In genomic region chr3:195116393-195117185, GRCh38 we compare ENCODE assay signal across 1 cellular context.
TF ChIP-seq lines count a peak whose summit lies in the region.

No MANE protein-coding gene starts in this region.

TF ChIP-seq in K562, 482 proteins besides CTCF, POLR2A, EP300 and RAD21 (continued from another document):
- TF ChIP-seq ZBTB11 (CRISPR knock-in tag; IDR thresholded peaks at IDR 0.05) (no peak), E2F4 (CRISPR knock-in tag; IDR thresholded peaks at IDR 0.05; ENCODE audit: low read depth) (no peak), NONO (IDR thresholded peaks at IDR 0.05; ENCODE audit: low read depth in 2 of 2, low read length in 1 of 2) (no peak), ZEB2 (IDR thresholded peaks at IDR 0.05) (0 out of 2 replicates have a peak, but pooled peaks have one; percentile 64), NCOA1 (IDR thresholded peaks at IDR 0.05; ENCODE audit: low read depth) (0 out of 2 replicates have a peak, but pooled peaks have one; percentile 19), BRD4 (IDR thresholded peaks at IDR 0.05) (no peak), HDAC1 (IDR thresholded peaks at IDR 0.05) (peak in 1 of 2 experiments; percentile 36; a peak in 2 of 4 replicates), PHTF2 (CRISPR knock-in tag; IDR thresholded peaks at IDR 0.05) (no peak), ELF2 (CRISPR knock-in tag; IDR thresholded peaks at IDR 0.05) (no peak), HDAC3 (IDR thresholded peaks at IDR 0.05; ENCODE audit: borderline replicate concordance, partially characterized antibody) (no peak), CBFA2T3 (IDR thresholded peaks at IDR 0.05) (peak; percentile 82), ZSCAN32 (CRISPR knock-in tag; IDR thresholded peaks at IDR 0.05) (no peak), HDAC6 (IDR thresholded peaks at IDR 0.05; ENCODE audit: low read depth, low read length) (no peak), ZNF24 (IDR thresholded peaks at IDR 0.05) (no peak), JUND (IDR thresholded peaks at IDR 0.05; ENCODE audit: borderline replicate concordance, low read depth, low read length) (peak; percentile 22; the same call in 1 of the 2 replicates), JUND (tag; IDR thresholded peaks at IDR 0.05; ENCODE audit: borderline replicate concordance, low read depth, low read length) (peak; percentile 43; the same call in 1 of the 3 replicates), CTBP1 (IDR thresholded peaks at IDR 0.05; ENCODE audit: borderline replicate concordance) (peak; percentile 58; the same call in 1 of the 2 replicates), ESRRB (CRISPR knock-in tag; IDR thresholded peaks at IDR 0.05; ENCODE audit: borderline replicate concordance) (no peak), ETV1 (tag; conservative IDR thresholded peaks at IDR 0.05; ENCODE audit: low read depth) (peak; percentile 64), MEF2D (tag; conservative IDR thresholded peaks at IDR 0.05; ENCODE audit: low read depth) (no peak), GATAD2A (IDR thresholded peaks at IDR 0.05) (no peak), ETV5 (CRISPR knock-in tag; IDR thresholded peaks at IDR 0.05; ENCODE audit: low read depth) (peak; percentile 78), SMARCE1 (IDR thresholded peaks at IDR 0.05) (peak; percentile 53; the same call in 1 of the 2 replicates), EHMT2 (IDR thresholded peaks at IDR 0.05) (no peak), TGIF2 (CRISPR knock-in tag; IDR thresholded peaks at IDR 0.05) (no peak), ZFPM2 (CRISPR knock-in tag; IDR thresholded peaks at IDR 0.05) (no peak), ZNF583 (CRISPR knock-in tag; IDR thresholded peaks at IDR 0.05) (no peak), KDM1A (IDR thresholded peaks at IDR 0.05) (peak; percentile 64 to 67; a peak in 3 of 4 replicates), HNRNPH1 (optimal IDR thresholded peaks at IDR 0.05; ENCODE audit: low read depth, low read length) (no peak), RCOR1 (IDR thresholded peaks at IDR 0.05; ENCODE audit: borderline replicate concordance in 1 of 2, low read depth in 2 of 2, low read length in 2 of 2) (peak in 1 of 2 experiments; percentile 83; a peak in 2 of 4 replicates), ZFX (CRISPR knock-in tag; IDR thresholded peaks at IDR 0.05) (no peak), ARID1B (IDR thresholded peaks at IDR 0.05) (peak; percentile 83), ERF (CRISPR knock-in tag; IDR thresholded peaks at IDR 0.05) (no peak), RBM34 (IDR thresholded peaks at IDR 0.05; ENCODE audit: borderline replicate concordance, insufficient read depth, low read length) (no peak), RBM14 (IDR thresholded peaks at IDR 0.05; ENCODE audit: borderline replicate concordance, insufficient read depth, low read depth, low read length) (no peak), TRIM28 (IDR thresholded peaks at IDR 0.05) (no peak), HMGN3 (IDR thresholded peaks at IDR 0.05; ENCODE audit: borderline replicate concordance, extremely low read depth, insufficient read length, low read depth, low read length) (no peak), HDAC8 (tag; IDR thresholded peaks at IDR 0.05) (no peak), TCF7L2 (IDR thresholded peaks at IDR 0.05; ENCODE audit: low read depth, low read length) (no peak), ESRRA (IDR thresholded peaks at IDR 0.05; ENCODE audit: borderline replicate concordance, low read depth) (no peak)
- TF ChIP-seq, protein P1, sequence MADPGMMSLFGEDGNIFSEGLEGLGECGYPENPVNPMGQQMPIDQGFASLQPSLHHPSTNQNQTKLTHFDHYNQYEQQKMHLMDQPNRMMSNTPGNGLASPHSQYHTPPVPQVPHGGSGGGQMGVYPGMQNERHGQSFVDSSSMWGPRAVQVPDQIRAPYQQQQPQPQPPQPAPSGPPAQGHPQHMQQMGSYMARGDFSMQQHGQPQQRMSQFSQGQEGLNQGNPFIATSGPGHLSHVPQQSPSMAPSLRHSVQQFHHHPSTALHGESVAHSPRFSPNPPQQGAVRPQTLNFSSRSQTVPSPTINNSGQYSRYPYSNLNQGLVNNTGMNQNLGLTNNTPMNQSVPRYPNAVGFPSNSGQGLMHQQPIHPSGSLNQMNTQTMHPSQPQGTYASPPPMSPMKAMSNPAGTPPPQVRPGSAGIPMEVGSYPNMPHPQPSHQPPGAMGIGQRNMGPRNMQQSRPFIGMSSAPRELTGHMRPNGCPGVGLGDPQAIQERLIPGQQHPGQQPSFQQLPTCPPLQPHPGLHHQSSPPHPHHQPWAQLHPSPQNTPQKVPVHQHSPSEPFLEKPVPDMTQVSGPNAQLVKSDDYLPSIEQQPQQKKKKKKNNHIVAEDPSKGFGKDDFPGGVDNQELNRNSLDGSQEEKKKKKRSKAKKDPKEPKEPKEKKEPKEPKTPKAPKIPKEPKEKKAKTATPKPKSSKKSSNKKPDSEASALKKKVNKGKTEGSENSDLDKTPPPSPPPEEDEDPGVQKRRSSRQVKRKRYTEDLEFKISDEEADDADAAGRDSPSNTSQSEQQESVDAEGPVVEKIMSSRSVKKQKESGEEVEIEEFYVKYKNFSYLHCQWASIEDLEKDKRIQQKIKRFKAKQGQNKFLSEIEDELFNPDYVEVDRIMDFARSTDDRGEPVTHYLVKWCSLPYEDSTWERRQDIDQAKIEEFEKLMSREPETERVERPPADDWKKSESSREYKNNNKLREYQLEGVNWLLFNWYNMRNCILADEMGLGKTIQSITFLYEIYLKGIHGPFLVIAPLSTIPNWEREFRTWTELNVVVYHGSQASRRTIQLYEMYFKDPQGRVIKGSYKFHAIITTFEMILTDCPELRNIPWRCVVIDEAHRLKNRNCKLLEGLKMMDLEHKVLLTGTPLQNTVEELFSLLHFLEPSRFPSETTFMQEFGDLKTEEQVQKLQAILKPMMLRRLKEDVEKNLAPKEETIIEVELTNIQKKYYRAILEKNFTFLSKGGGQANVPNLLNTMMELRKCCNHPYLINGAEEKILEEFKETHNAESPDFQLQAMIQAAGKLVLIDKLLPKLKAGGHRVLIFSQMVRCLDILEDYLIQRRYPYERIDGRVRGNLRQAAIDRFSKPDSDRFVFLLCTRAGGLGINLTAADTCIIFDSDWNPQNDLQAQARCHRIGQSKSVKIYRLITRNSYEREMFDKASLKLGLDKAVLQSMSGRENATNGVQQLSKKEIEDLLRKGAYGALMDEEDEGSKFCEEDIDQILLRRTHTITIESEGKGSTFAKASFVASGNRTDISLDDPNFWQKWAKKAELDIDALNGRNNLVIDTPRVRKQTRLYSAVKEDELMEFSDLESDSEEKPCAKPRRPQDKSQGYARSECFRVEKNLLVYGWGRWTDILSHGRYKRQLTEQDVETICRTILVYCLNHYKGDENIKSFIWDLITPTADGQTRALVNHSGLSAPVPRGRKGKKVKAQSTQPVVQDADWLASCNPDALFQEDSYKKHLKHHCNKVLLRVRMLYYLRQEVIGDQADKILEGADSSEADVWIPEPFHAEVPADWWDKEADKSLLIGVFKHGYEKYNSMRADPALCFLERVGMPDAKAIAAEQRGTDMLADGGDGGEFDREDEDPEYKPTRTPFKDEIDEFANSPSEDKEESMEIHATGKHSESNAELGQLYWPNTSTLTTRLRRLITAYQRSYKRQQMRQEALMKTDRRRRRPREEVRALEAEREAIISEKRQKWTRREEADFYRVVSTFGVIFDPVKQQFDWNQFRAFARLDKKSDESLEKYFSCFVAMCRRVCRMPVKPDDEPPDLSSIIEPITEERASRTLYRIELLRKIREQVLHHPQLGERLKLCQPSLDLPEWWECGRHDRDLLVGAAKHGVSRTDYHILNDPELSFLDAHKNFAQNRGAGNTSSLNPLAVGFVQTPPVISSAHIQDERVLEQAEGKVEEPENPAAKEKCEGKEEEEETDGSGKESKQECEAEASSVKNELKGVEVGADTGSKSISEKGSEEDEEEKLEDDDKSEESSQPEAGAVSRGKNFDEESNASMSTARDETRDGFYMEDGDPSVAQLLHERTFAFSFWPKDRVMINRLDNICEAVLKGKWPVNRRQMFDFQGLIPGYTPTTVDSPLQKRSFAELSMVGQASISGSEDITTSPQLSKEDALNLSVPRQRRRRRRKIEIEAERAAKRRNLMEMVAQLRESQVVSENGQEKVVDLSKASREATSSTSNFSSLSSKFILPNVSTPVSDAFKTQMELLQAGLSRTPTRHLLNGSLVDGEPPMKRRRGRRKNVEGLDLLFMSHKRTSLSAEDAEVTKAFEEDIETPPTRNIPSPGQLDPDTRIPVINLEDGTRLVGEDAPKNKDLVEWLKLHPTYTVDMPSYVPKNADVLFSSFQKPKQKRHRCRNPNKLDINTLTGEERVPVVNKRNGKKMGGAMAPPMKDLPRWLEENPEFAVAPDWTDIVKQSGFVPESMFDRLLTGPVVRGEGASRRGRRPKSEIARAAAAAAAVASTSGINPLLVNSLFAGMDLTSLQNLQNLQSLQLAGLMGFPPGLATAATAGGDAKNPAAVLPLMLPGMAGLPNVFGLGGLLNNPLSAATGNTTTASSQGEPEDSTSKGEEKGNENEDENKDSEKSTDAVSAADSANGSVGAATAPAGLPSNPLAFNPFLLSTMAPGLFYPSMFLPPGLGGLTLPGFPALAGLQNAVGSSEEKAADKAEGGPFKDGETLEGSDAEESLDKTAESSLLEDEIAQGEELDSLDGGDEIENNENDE (IDR thresholded peaks at IDR 0.05; ENCODE audit: low read depth, low read length), result no peak
- TF ChIP-seq, protein P2, sequence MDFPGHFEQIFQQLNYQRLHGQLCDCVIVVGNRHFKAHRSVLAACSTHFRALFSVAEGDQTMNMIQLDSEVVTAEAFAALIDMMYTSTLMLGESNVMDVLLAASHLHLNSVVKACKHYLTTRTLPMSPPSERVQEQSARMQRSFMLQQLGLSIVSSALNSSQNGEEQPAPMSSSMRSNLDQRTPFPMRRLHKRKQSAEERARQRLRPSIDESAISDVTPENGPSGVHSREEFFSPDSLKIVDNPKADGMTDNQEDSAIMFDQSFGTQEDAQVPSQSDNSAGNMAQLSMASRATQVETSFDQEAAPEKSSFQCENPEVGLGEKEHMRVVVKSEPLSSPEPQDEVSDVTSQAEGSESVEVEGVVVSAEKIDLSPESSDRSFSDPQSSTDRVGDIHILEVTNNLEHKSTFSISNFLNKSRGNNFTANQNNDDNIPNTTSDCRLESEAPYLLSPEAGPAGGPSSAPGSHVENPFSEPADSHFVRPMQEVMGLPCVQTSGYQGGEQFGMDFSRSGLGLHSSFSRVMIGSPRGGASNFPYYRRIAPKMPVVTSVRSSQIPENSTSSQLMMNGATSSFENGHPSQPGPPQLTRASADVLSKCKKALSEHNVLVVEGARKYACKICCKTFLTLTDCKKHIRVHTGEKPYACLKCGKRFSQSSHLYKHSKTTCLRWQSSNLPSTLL (IDR thresholded peaks at IDR 0.05), result no peak
